10 cellular contexts compared by ENCODE assay signal in genomic region chr2:121334581-121335293, GRCh38. TPM values are rescaled to one million over a fixed set of nuclear protein-coding genes. Genes with fewer than 3 reads are reported as not detected.
DNase-seq lines count a peak whose midpoint lies in the region; ATAC-seq, FAIRE-seq and TF ChIP-seq lines count a peak whose summit lies in the region.
"Had no signal": no experiment of that assay in that cellular context is flagged by ENCODE, and none has a peak within 500 bp of the region (broad histone marks: within the 10 kb centered on the region; RNA-seq: fewer than 3 reads in every experiment).

No MANE protein-coding gene starts in this region.

- no peaks in the 10 kb centered on the region for H3K79me2 ChIP-seq in PC-9 (ENCODE audit: low read depth)

- POLR2A ChIA-PET in PC-9 (lab: Charles Lee; ENCODE audit: unreplicated experiment) = no interaction called here

- ATAC-seq in HG03571 (IDR thresholded peaks at IDR 0.05; ENCODE audit: unreplicated experiment) = peak; percentile 15
- ATAC-seq in left colon = peak; percentile 53
- ATAC-seq: T-helper 17 cell had no signal

- no peak overlapping the region for H3K27ac ChIP-seq in left ventricle myocardium inferior (replicated peaks)
- H3K27ac ChIP-seq in PC-9 = no peak overlapping the region
- no peak overlapping the region for H3K27ac ChIP-seq in transverse colon

- CTCF ChIA-PET in PC-9 (lab: Charles Lee) = no interaction called here

- H3K4me1 ChIP-seq in left ventricle myocardium inferior (no peaks in the 10 kb centered on the region), PC-9 (replicated peaks; ENCODE audit: insufficient read depth) (no peaks in the 10 kb centered on the region), transverse colon (peaks cover 0 to 11% (median 2%) of the 10 kb centered on the region in 4 donors)

- no peak overlapping the region for H3K4me3 ChIP-seq in left ventricle myocardium inferior
- H3K4me3 ChIP-seq in PC-9 = no peak overlapping the region
- no peak overlapping the region for H3K4me3 ChIP-seq in transverse colon

- no peak overlapping the region for H3K4me2 ChIP-seq in PC-9

- no peaks in the 10 kb centered on the region for H3K9me3 ChIP-seq in left ventricle myocardium inferior (replicated peaks)
- no peaks in the 10 kb centered on the region for H3K9me3 ChIP-seq in PC-9 (ENCODE audit: insufficient read depth, low read depth)
- no peaks in the 10 kb centered on the region for H3K9me3 ChIP-seq in transverse colon

- H3K9me2 ChIP-seq in PC-9 (ENCODE audit: insufficient read depth) = no peaks in the 10 kb centered on the region

- H2AFZ ChIP-seq in PC-9 = no peak overlapping the region

- H3K36me3 ChIP-seq in left ventricle myocardium inferior (peaks cover 16% of the 10 kb centered on the region), PC-9 (ENCODE audit: low read depth) (no peaks in the 10 kb centered on the region), transverse colon (peaks cover 0 to 7% (median 1%) of the 10 kb centered on the region in 4 donors)

- TF ChIP-seq CTCF in left ventricle myocardium inferior (IDR thresholded peaks at IDR 0.05; ENCODE audit: borderline replicate concordance) = no peak
- TF ChIP-seq CTCF in PC-9 (conservative IDR thresholded peaks at IDR 0.05) = no peak
- no peak for TF ChIP-seq CTCF in transverse colon (IDR thresholded peaks at IDR 0.05)

- H3K27me3 ChIP-seq in left ventricle myocardium inferior (ENCODE audit: low read depth) (peaks cover 8% of the 10 kb centered on the region), PC-9 (ENCODE audit: insufficient read depth, low read depth) (no peaks in the 10 kb centered on the region), transverse colon (no peaks in the 10 kb centered on the region)

- intact Hi-C loops in cardiac septum (cut with DNase I) = no loop called here
- intact Hi-C loops in left ventricle myocardium inferior (cut with micrococcal nuclease) = no loop called here
- intact Hi-C loops in left colon (cut with DNase I, micrococcal nuclease) = no loop called here
- intact Hi-C loops in PC-9 (cut with micrococcal nuclease; ENCODE audit: unreplicated experiment) = no loop called here
- intact Hi-C loops in transverse colon (cut with DNase I; ENCODE audit: low total_unique reads) = no loop called here

- no peak for TF ChIP-seq POLR2A in transverse colon (IDR thresholded peaks at IDR 0.05)

- no peaks in the 10 kb centered on the region for H3F3A ChIP-seq in PC-9 (ENCODE audit: insufficient read depth, low read depth)

- TF ChIP-seq EP300 in transverse colon (IDR thresholded peaks at IDR 0.05; ENCODE audit: low read depth) = no peak

- DNase-seq in cardiac septum (ENCODE audit: low spot score) (peak; percentile 59), left ventricle myocardium inferior (no peak), left colon (no peak), urothelium cell line (ENCODE audit: low spot score) (no peak), PC-9 (no peak), transverse colon (no peak), ureter (ENCODE audit: low spot score) (no peak)
- DNase-seq: T-helper 17 cell had no signal

- no TSS peak for BruUV-seq in PC-9 (replicated peaks; lab: Mats Ljungman, UMichigan)

- WGBS in transverse colon (ENCODE audit: low coverage in 1 of 2), 2 donors = 77 to 88% methylated on average over 3 to 14 of the region's 14 CpGs

- in situ Hi-C loops in transverse colon (cut with MboI; ENCODE audit: low pct_ligation_motif_present in 1 of 4, low pct_unique_long_range_greater_than_20kb in 1 of 4, low sequenced_read_pairs in 3 of 4) = no loop called here

- peak; percentile 40 for FAIRE-seq in urothelium cell line (lab: Jason Lieb, UNC)
- FAIRE-seq: islet of Langerhans had no signal

- H4K20me1 ChIP-seq in PC-9 (ENCODE audit: insufficient read depth) = no peaks in the 10 kb centered on the region

RNA-seq across cellular contexts. Expression of gene TFCP2L1, which starts 49.7 kb away (rescaled TPM):
- total RNA-seq in cardiac septum = 0.03 TPM
- 0.14 TPM for total RNA-seq in left ventricle myocardium inferior
- total RNA-seq in left colon = 100 to 1,000 TPM; 106 to 149 TPM
- 4.6 and 7.0 TPM in 2 replicates for total RNA-seq in PC-9 (2021)
- 100 to 1,000 TPM in 3 of 4 donors, 10 to 100 TPM in 1; 52.7 to 167 (median 146) TPM for total RNA-seq in transverse colon
- 15.7 TPM for total RNA-seq in ureter
